In the genomic region with DNA sequence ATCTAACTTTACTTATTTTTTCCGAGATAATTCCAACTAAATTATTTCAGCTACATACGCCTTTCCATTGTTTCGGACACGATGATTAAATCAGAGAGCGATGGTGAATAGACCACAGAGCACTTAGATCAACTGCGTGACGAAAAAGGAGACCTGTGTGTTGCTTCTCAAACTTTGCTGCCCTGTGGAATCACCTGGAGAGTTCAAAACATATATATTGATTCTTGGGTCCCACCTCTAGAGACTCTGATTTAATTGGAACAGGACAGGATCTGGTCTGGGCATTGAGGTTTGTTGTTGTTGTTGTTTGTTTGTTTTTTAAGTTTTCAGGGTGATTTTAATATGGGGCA, we compare ENCODE assay signal across 8 cellular contexts. TPM values are rescaled to one million over a fixed set of nuclear protein-coding genes. Genes with fewer than 3 reads are reported as not detected.
A peak's percentile ranks its signal among the peaks of the same experiment; 100 is the strongest.
DNase-seq lines count a peak whose midpoint lies in the region; ATAC-seq and TF ChIP-seq lines count a peak whose summit lies in the region.

No MANE protein-coding gene starts in this region.

- H3K79me2 ChIP-seq in OCI-LY3 (ENCODE audit: low read length): peaks cover 40% of the 10 kb centered on the region

- no peak for TF ChIP-seq POLR2A in suprapubic skin (IDR thresholded peaks at IDR 0.05)

- H3K27ac ChIP-seq in OCI-LY3 (ENCODE audit: low read length) (no peak overlapping the region), suprapubic skin (no peak overlapping the region)
- H3K27ac ChIP-seq in effector memory CD4-positive, alpha-beta T cell (ENCODE audit: insufficient read depth, low read length, poor library complexity, severe bottlenecking): no peak overlapping the region

- H3K4me1 Mint-ChIP-seq in activated T-cell treated with anti-CD3 and anti-CD28 coated beads, Interleukin-2, amount 50 U/mL, for 4 hours (ENCODE audit: low read depth): peaks cover 10% of the 10 kb centered on the region

- TF ChIP-seq EP300 in suprapubic skin (IDR thresholded peaks at IDR 0.05): no peak

- H2AFZ ChIP-seq in OCI-LY3 (ENCODE audit: low read depth, low read length): peak overlapping the region; percentile 55

- H3K9me3 Mint-ChIP-seq in activated T-cell treated with anti-CD3 and anti-CD28 coated beads, Interleukin-2, amount 50 U/mL, for 4 hours: no peaks in the 10 kb centered on the region

- no peak for DNase-seq in activated T-cell treated with anti-CD3 and anti-CD28 coated beads, Interleukin-2, amount 50 U/mL, for 4 hours
- no peak for DNase-seq in activated T-cell treated with anti-CD3 and anti-CD28 coated beads, Interleukin-2, amount 50 U/mL, for 1 hour
- DNase-seq in fibroblast of the aortic adventitia (ENCODE audit: low read depth): no peak
- no peak for DNase-seq in suprapubic skin (ENCODE audit: low spot score in 2 of 2)
- DNase-seq in dermis blood vessel endothelial cell: no peak
- no peak for DNase-seq in effector memory CD4-positive, alpha-beta T cell

- peak overlapping the region; percentile 44 for H3K9ac ChIP-seq in OCI-LY3 (ENCODE audit: low read length)

- H3K4me3 ChIP-seq in OCI-LY3 (ENCODE audit: low read length) (peak overlapping the region; percentile 90), fibroblast of the aortic adventitia (ENCODE audit: low read depth, low read length) (peak overlapping the region; percentile 88), suprapubic skin (peak overlapping the region; percentile 85)
- no peak overlapping the region for H3K4me3 ChIP-seq in effector memory CD4-positive, alpha-beta T cell (ENCODE audit: insufficient read depth, low read depth, low read length, poor library complexity, severe bottlenecking)

- H3K9me3 ChIP-seq in OCI-LY3 (ENCODE audit: insufficient read depth, low read length): no peaks in the 10 kb centered on the region
- H3K9me3 ChIP-seq in suprapubic skin: no peaks in the 10 kb centered on the region
- no peaks in the 10 kb centered on the region for H3K9me3 ChIP-seq in effector memory CD4-positive, alpha-beta T cell (ENCODE audit: control insufficient read depth, low read length)

- ATAC-seq in activated T-cell treated with anti-CD3 and anti-CD28 coated beads, Interleukin-2, amount 50 U/mL, for 4 hours: peak in 1 of 2 donors; percentile 2
- no peak for ATAC-seq in HG02885 (IDR thresholded peaks at IDR 0.05; ENCODE audit: poor library complexity, unreplicated experiment)

- H3K4me2 ChIP-seq in OCI-LY3 (ENCODE audit: low read length): peak overlapping the region; percentile 93

- no peaks in the 10 kb centered on the region for H3K36me3 Mint-ChIP-seq in activated T-cell treated with anti-CD3 and anti-CD28 coated beads, Interleukin-2, amount 50 U/mL, for 4 hours (ENCODE audit: insufficient read depth)

- H3K27me3 Mint-ChIP-seq in activated T-cell treated with anti-CD3 and anti-CD28 coated beads, Interleukin-2, amount 50 U/mL, for 4 hours (ENCODE audit: low read depth): peaks cover 48% of the 10 kb centered on the region

- TF ChIP-seq CTCF in OCI-LY3 (IDR thresholded peaks at IDR 0.05; ENCODE audit: low read depth, low read length) (no peak), fibroblast of the aortic adventitia (IDR thresholded peaks at IDR 0.05; ENCODE audit: insufficient read depth, low read length) (no peak), suprapubic skin (IDR thresholded peaks at IDR 0.05) (no peak)

- no peaks in the 10 kb centered on the region for H3K27me3 ChIP-seq in OCI-LY3 (ENCODE audit: low read depth, low read length)
- H3K27me3 ChIP-seq in suprapubic skin: peaks cover 26% of the 10 kb centered on the region
- H3K27me3 ChIP-seq in effector memory CD4-positive, alpha-beta T cell (replicated peaks; ENCODE audit: control insufficient read depth, insufficient read depth, low read length, poor library complexity, severe bottlenecking): peaks cover 11% of the 10 kb centered on the region

- H3K36me3 ChIP-seq in OCI-LY3 (replicated peaks; ENCODE audit: low read depth, low read length) (no peaks in the 10 kb centered on the region), suprapubic skin (no peaks in the 10 kb centered on the region)
- no peaks in the 10 kb centered on the region for H3K36me3 ChIP-seq in effector memory CD4-positive, alpha-beta T cell (ENCODE audit: control insufficient read depth, insufficient read depth, low read length)

- 2% methylated on average over 7 of the region's 7 CpGs for WGBS in suprapubic skin

- H3K4me1 ChIP-seq in OCI-LY3 (ENCODE audit: low read length) (peaks cover 17% of the 10 kb centered on the region), suprapubic skin (peaks cover 20% of the 10 kb centered on the region)
- H3K4me1 ChIP-seq in effector memory CD4-positive, alpha-beta T cell (ENCODE audit: control insufficient read depth, insufficient read depth, low read length, poor library complexity, severe bottlenecking): peaks cover 15% of the 10 kb centered on the region

- H4K20me1 ChIP-seq in OCI-LY3 (ENCODE audit: insufficient read depth, low read length): no peaks in the 10 kb centered on the region

- H3K4me3 Mint-ChIP-seq in activated T-cell treated with anti-CD3 and anti-CD28 coated beads, Interleukin-2, amount 50 U/mL, for 4 hours: peak overlapping the region; percentile 72

RNA-seq across cellular contexts. Expression of a gene that starts 0.4 kb away (rescaled TPM):
- 1 to 10 TPM; 3.1 to 4.9 (median 4.8) TPM for total RNA-seq in activated T-cell treated with anti-CD3 and anti-CD28 coated beads, Interleukin-2, amount 50 U/mL, for 4 hours
- total RNA-seq in fibroblast of the aortic adventitia (ENCODE audit: low replicate concordance) (13.8 and 17.7 TPM in 2 replicates), suprapubic skin (1 to 10 TPM; 3.3 to 7.4 (median 3.9) TPM), dermis blood vessel endothelial cell (56.0 and 71.9 TPM in 2 replicates)
